Comparison of ENCODE assay signal across 10 cellular contexts in the genomic region with DNA sequence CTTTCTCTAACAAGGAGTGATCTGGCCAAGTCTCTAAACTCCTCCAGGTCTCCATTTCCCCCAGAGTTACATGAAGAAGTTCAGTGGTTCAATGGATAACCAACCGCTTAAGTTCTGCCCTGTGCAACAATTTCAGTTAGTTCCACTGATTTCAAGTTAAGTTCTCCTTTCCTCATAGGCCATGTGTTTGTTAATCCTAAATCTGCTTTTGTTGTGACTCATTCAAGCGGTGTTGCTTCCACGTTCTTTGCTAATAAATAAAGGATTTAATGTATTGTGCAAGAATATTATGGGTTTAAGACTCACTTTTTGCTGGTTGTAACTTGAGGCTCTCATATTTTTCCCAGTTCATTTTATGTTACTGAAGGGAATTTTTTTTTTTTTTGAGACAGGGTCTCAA. TPM values are rescaled to one million over a fixed set of nuclear protein-coding genes. Genes with fewer than 3 reads are reported as not detected.
DNase-seq lines count a peak whose midpoint lies in the region; ATAC-seq lines count a peak whose summit lies in the region.
"Had no signal": no experiment of that assay in that cellular context is flagged by ENCODE, and none has a peak within 500 bp of the region (broad histone marks: within the 10 kb centered on the region; RNA-seq: fewer than 3 reads in every experiment).

No MANE protein-coding gene starts in this region.

- H3K36me3 Mint-ChIP-seq in dendritic cell treated with granulocyte-macrophage colony-stimulating factor and Interleukin-4, amounts not matched to agents 40 ng/mL and 50 ng/mL, for 4 days (ENCODE audit: low read depth) = peaks cover 36% of the 10 kb centered on the region

- ATAC-seq in HG03039 (IDR thresholded peaks at IDR 0.05; ENCODE audit: unreplicated experiment) = no peak

- H3K27ac Mint-ChIP-seq in dendritic cell treated with granulocyte-macrophage colony-stimulating factor and Interleukin-4, amounts not matched to agents 40 ng/mL and 50 ng/mL, for 4 days = peak overlapping the region; percentile 62
- H3K27ac Mint-ChIP-seq: activated CD4-positive, alpha-beta memory T cell treated with anti-CD3 and anti-CD28 coated beads, Interleukin-2, amount 10 ng/mL, durations not matched to agents 7 days and 5 days had no signal

- DNase-seq in Caki2 (ENCODE audit: low read depth) = peak; percentile 74
- DNase-seq in NOMO-1 treated with DMSO at 0.1 percent for 48 hours (lab: John Stamatoyannopoulos, UW; ENCODE audit: unreplicated experiment) = peak; percentile 90
- peak; percentile 44 for DNase-seq in non-pigmented ciliary epithelial cell (ENCODE audit: low read depth)
- DNase-seq in activated effector memory CD4-positive, alpha-beta T cell treated with Interleukin-2 at 50 U/mL for 16 hours = no peak
- no peak for DNase-seq in NCI-H345 treated with DMSO at 0.1 percent for 48 hours (lab: John Stamatoyannopoulos, UW; ENCODE audit: unreplicated experiment)
- DNase-seq in NCI-H2196 (lab: John Stamatoyannopoulos, UW; ENCODE audit: unreplicated experiment) = no peak
- DNase-seq: activated CD4-positive, alpha-beta memory T cell treated with anti-CD3 and anti-CD28 coated beads, Interleukin-2, amount 10 ng/mL, durations not matched to agents 7 days and 5 days; nucleus accumbens had no signal

- in situ Hi-C loops in Caki2 (cut with HindIII; ENCODE audit: low pct_unique_long_range_greater_than_20kb, low sequenced_read_pairs) = no loop called here

- intact Hi-C loops in dendritic cell treated with granulocyte-macrophage colony-stimulating factor and Interleukin-4, amounts not matched to agents 40 ng/mL and 50 ng/mL, for 4 days (cut with micrococcal nuclease) = loop anchor here (10.0 kb wide), 1 partner anchor 85 kb away; no protein-coding TSS in a partner anchor

- no peaks in the 10 kb centered on the region for H3K9me3 Mint-ChIP-seq in dendritic cell treated with granulocyte-macrophage colony-stimulating factor and Interleukin-4, amounts not matched to agents 40 ng/mL and 50 ng/mL, for 4 days
- H3K9me3 Mint-ChIP-seq: activated CD4-positive, alpha-beta memory T cell treated with anti-CD3 and anti-CD28 coated beads, Interleukin-2, amount 10 ng/mL, durations not matched to agents 7 days and 5 days had no signal

- H3K4me3 Mint-ChIP-seq in dendritic cell treated with granulocyte-macrophage colony-stimulating factor and Interleukin-4, amounts not matched to agents 40 ng/mL and 50 ng/mL, for 4 days = no peak overlapping the region
- H3K4me3 Mint-ChIP-seq: activated CD4-positive, alpha-beta memory T cell treated with anti-CD3 and anti-CD28 coated beads, Interleukin-2, amount 10 ng/mL, durations not matched to agents 7 days and 5 days had no signal

- peaks cover 73% of the 10 kb centered on the region for H3K4me1 Mint-ChIP-seq in dendritic cell treated with granulocyte-macrophage colony-stimulating factor and Interleukin-4, amounts not matched to agents 40 ng/mL and 50 ng/mL, for 4 days (ENCODE audit: low read depth)

- no peaks in the 10 kb centered on the region for H3K27me3 Mint-ChIP-seq in dendritic cell treated with granulocyte-macrophage colony-stimulating factor and Interleukin-4, amounts not matched to agents 40 ng/mL and 50 ng/mL, for 4 days
- H3K27me3 Mint-ChIP-seq: activated CD4-positive, alpha-beta memory T cell treated with anti-CD3 and anti-CD28 coated beads, Interleukin-2, amount 10 ng/mL, durations not matched to agents 7 days and 5 days had no signal

RNA-seq across cellular contexts. Expression of gene GNA13, which starts 36.3 kb away (rescaled TPM):
- 55.0 and 83.1 TPM in 2 replicates for total RNA-seq in Caki2 (2014; rRNA removed; shearing (Covaris generic); ENCODE audit: low replicate concordance)

Comparison
In these comparisons a context has a peak if more than half of its experiments do, and no peak if none do; other contexts are left out.
1. DNase-seq: peak in Caki2 (single experiment), NOMO-1 treated with DMSO at 0.1 percent for 48 hours (single experiment) and non-pigmented ciliary epithelial cell (single experiment); none in activated effector memory CD4-positive, alpha-beta T cell treated with Interleukin-2 at 50 U/mL for 16 hours (single experiment), NCI-H345 treated with DMSO at 0.1 percent for 48 hours (single experiment) and NCI-H2196 (single experiment).